ENCODE assay signal across 31 cellular contexts in genomic region chr12:3350432-3350831, GRCh38.
"Had no signal": no experiment of that assay in that cellular context is flagged by ENCODE, and none has a peak within 500 bp of the region (broad histone marks: within the 10 kb centered on the region; RNA-seq: fewer than 3 reads in every experiment).

No MANE protein-coding gene starts in this region.

- H3K9me3 Mint-ChIP-seq: activated B cell treated with CpG ODN at 0.5 μM for 24 hours; activated CD8-positive, alpha-beta T cell treated with anti-CD3 and anti-CD28 coated beads for 36 hours; activated naive CD4-positive, alpha-beta T cell treated with anti-CD3 and anti-CD28 coated beads, Interleukin-2, amount 50 U/mL, for 72 hours; activated T-cell treated with anti-CD3 and anti-CD28 coated beads, Interleukin-2, amount 50 U/mL, for 4 hours; activated T-helper 17 cell treated with anti-CD3 and anti-CD28 coated beads, Interleukin-2, amount 50 U/mL, for 72 hours; neural crest cell; stimulated activated naive B cell treated with anti-CD40 and anti-IgM and Interleukin-4, amounts not matched to agents 10 μg/mL and 1 μg/mL and 100 μg/mL, for 72 hours had no signal

- H3K4me1 Mint-ChIP-seq: activated B cell treated with CpG ODN at 0.5 μM for 24 hours; activated T-helper 17 cell treated with anti-CD3 and anti-CD28 coated beads, Interleukin-2, amount 50 U/mL, for 72 hours; naive B cell; neural crest cell; stimulated activated naive B cell treated with anti-CD40 and anti-IgM and Interleukin-4, amounts not matched to agents 10 μg/mL and 1 μg/mL and 100 μg/mL, for 72 hours had no signal

- DNase-seq: activated B cell treated with CpG ODN at 0.5 μM for 24 hours; activated CD4-positive, alpha-beta T cell treated with anti-CD3 and anti-CD28 coated beads, Interleukin-2, amount 50 U/mL, for 1 hour; activated CD8-positive, alpha-beta T cell treated with anti-CD3 and anti-CD28 coated beads for 36 hours; activated naive CD4-positive, alpha-beta T cell; activated T-cell treated with anti-CD3 and anti-CD28 coated beads, Interleukin-2, amount 50 U/mL, for 4 hours; body of pancreas; cerebellar nuclear complex; colonic mucosa; effector CD8-positive, alpha-beta T cell; erythroblast; gastrocnemius medialis; glutamatergic neuron; left ventricle myocardium inferior; naive B cell; nucleus accumbens; pancreas; psoas muscle; sigmoid colon; stimulated activated CD4-positive, alpha-beta T cell treated with anti-CD3 and anti-CD28 coated beads, Interleukin-1b, Interleukin-23, amount 100 ng/mL, for 48 hours; stimulated activated CD4-positive, alpha-beta T cell treated with anti-CD3 and anti-CD28 coated beads, Interleukin-4, amount 100 ng/mL, for 4 hours; stimulated activated CD8-positive, alpha-beta memory T cell treated with anti-CD3 and anti-CD28 coated beads, Interleukin-4, amount 100 ng/mL, for 48 hours; stimulated activated naive B cell treated with anti-CD40 and anti-IgM and Interleukin-4, amounts not matched to agents 10 μg/mL and 1 μg/mL and 100 μg/mL, for 72 hours; stomach; T-helper 2 cell; thyroid gland had no signal

- H3K4me2 ChIP-seq: smooth muscle cell had no signal

- FAIRE-seq: islet of Langerhans, pancreas had no signal

- H3K36me3 Mint-ChIP-seq: activated naive CD4-positive, alpha-beta T cell treated with anti-CD3 and anti-CD28 coated beads, Interleukin-2, amount 50 U/mL, for 72 hours; naive B cell; stimulated activated naive B cell treated with anti-CD40 and anti-IgM and Interleukin-4, amounts not matched to agents 10 μg/mL and 1 μg/mL and 100 μg/mL, for 72 hours had no signal

- H3K27me3 ChIP-seq: body of pancreas, colonic mucosa, pancreas, thyroid gland had no signal

- H3K36me3 ChIP-seq: cardiac muscle cell, colonic mucosa, gastrocnemius medialis, left ventricle myocardium inferior, pancreas, sigmoid colon, stomach, thyroid gland had no signal

- H3K9me3 ChIP-seq: body of pancreas, colonic mucosa, gastrocnemius medialis, left ventricle myocardium inferior, pancreas, psoas muscle, sigmoid colon, stomach, thyroid gland had no signal

- H3K27ac ChIP-seq: body of pancreas, cardiac muscle cell, colonic mucosa, gastrocnemius medialis, left ventricle myocardium inferior, pancreas, psoas muscle, sigmoid colon, stomach, thyroid gland had no signal

- H3K4me3 ChIP-seq: body of pancreas, cardiac muscle cell, colonic mucosa, gastrocnemius medialis, left ventricle myocardium inferior, pancreas, psoas muscle, sigmoid colon, smooth muscle cell, stomach, thyroid gland had no signal

- H3K4me3 Mint-ChIP-seq: activated B cell treated with CpG ODN at 0.5 μM for 24 hours; activated CD8-positive, alpha-beta T cell treated with anti-CD3 and anti-CD28 coated beads for 36 hours; activated T-cell treated with anti-CD3 and anti-CD28 coated beads, Interleukin-2, amount 50 U/mL, for 4 hours; activated T-helper 17 cell treated with anti-CD3 and anti-CD28 coated beads, Interleukin-2, amount 50 U/mL, for 72 hours; naive B cell; neural crest cell; stimulated activated naive B cell treated with anti-CD40 and anti-IgM and Interleukin-4, amounts not matched to agents 10 μg/mL and 1 μg/mL and 100 μg/mL, for 72 hours had no signal

- H3K27ac Mint-ChIP-seq: activated B cell treated with CpG ODN at 0.5 μM for 24 hours; activated CD8-positive, alpha-beta T cell treated with anti-CD3 and anti-CD28 coated beads for 36 hours; activated naive CD4-positive, alpha-beta T cell treated with anti-CD3 and anti-CD28 coated beads, Interleukin-2, amount 50 U/mL, for 72 hours; activated T-helper 17 cell treated with anti-CD3 and anti-CD28 coated beads, Interleukin-2, amount 50 U/mL, for 72 hours; stimulated activated naive B cell treated with anti-CD40 and anti-IgM and Interleukin-4, amounts not matched to agents 10 μg/mL and 1 μg/mL and 100 μg/mL, for 72 hours had no signal

- H3K4me1 ChIP-seq: colonic mucosa, gastrocnemius medialis, pancreas, psoas muscle, sigmoid colon, stomach, thyroid gland had no signal

- ATAC-seq: activated CD8-positive, alpha-beta T cell treated with anti-CD3 and anti-CD28 coated beads for 36 hours; activated naive CD4-positive, alpha-beta T cell treated with anti-CD3 and anti-CD28 coated beads, Interleukin-2, amount 50 U/mL, for 72 hours; activated T-cell treated with anti-CD3 and anti-CD28 coated beads, Interleukin-2, amount 50 U/mL, for 4 hours; activated T-helper 17 cell treated with anti-CD3 and anti-CD28 coated beads, Interleukin-2, amount 50 U/mL, for 72 hours; body of pancreas; gastrocnemius medialis; psoas muscle; stimulated activated naive B cell treated with anti-CD40 and anti-IgM and Interleukin-4, amounts not matched to agents 10 μg/mL and 1 μg/mL and 100 μg/mL, for 72 hours had no signal
